In the genomic region with DNA sequence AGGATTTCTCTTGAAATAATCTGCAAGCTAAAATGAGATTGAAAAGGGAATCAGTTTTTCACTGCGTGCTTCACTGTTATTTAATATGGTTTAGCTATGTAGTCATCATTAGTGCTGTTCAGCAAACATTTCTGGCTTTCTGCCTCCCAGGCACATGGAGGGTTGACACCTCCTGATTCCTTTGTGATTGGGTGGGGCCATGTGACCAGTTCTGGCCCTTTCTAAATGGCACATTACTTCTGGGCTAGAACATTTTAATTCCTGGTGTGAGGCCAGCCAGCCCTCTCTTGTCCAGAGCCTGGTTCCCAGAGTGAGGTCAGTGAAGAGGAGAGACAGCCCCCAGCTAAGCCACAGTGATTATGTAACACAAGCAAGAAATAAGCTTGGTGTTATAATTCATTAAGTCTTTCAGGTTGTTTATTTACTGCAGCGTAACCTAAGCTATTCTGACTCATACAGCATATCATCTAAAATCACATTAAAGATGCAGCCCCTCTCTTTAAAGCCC, we compare ENCODE assay signal across 9 cellular contexts. TPM values are rescaled to one million over a fixed set of nuclear protein-coding genes. Genes with fewer than 3 reads are reported as not detected.
DNase-seq lines count a peak whose midpoint lies in the region; ATAC-seq and TF ChIP-seq lines count a peak whose summit lies in the region.
"Had no signal": no experiment of that assay in that cellular context is flagged by ENCODE, and none has a peak within 500 bp of the region (broad histone marks: within the 10 kb centered on the region; RNA-seq: fewer than 3 reads in every experiment).

No MANE protein-coding gene starts in this region.

- H3K27ac Mint-ChIP-seq in activated CD4-positive, alpha-beta T cell treated with anti-CD3 and anti-CD28 coated beads, Interleukin-2, amount 10 ng/mL, durations not matched to agents 7 days and 5 days, result no peak overlapping the region
- H3K27ac Mint-ChIP-seq in stimulated activated memory B cell treated with anti-CD40 and anti-IgM and Interleukin-4, amounts not matched to agents 10 μg/mL and 1 μg/mL and 100 μg/mL, for 72 hours, result no peak overlapping the region

- no peak overlapping the region for H3K27ac ChIP-seq in substantia nigra (ENCODE audit: low read depth, low read length, poor library complexity, severe bottlenecking)

- CTCF ChIA-PET in activated CD4-positive, alpha-beta T cell treated with anti-CD3 and anti-CD28 coated beads, Interleukin-2, amount 10 ng/mL, durations not matched to agents 7 days and 5 days (lab: Charles Lee), result interaction anchor here (0.5 to 1.1 kb wide), 5 partner anchors 32 to 404 kb away, joined by 3 to 5 read pairs (median 3); no protein-coding TSS in a partner anchor

- POLR2A ChIA-PET in activated CD4-positive, alpha-beta T cell treated with anti-CD3 and anti-CD28 coated beads, Interleukin-2, amount 10 ng/mL, durations not matched to agents 7 days and 5 days (lab: Charles Lee), result no interaction called here

- no peak overlapping the region for H3K4me3 ChIP-seq in astrocyte of the spinal cord (ENCODE audit: low read depth, low read length)

- no peaks in the 10 kb centered on the region for H3K27me3 Mint-ChIP-seq in activated CD4-positive, alpha-beta T cell treated with anti-CD3 and anti-CD28 coated beads, Interleukin-2, amount 10 ng/mL, durations not matched to agents 7 days and 5 days
- peaks cover 14% of the 10 kb centered on the region for H3K27me3 Mint-ChIP-seq in stimulated activated memory B cell treated with anti-CD40 and anti-IgM and Interleukin-4, amounts not matched to agents 10 μg/mL and 1 μg/mL and 100 μg/mL, for 72 hours

- ATAC-seq in HG02870 (IDR thresholded peaks at IDR 0.05; ENCODE audit: unreplicated experiment), result no peak
- no peak for ATAC-seq in stimulated activated memory B cell treated with anti-CD40 and anti-IgM and Interleukin-4, amounts not matched to agents 10 μg/mL and 1 μg/mL and 100 μg/mL, for 72 hours

- H3K4me3 Mint-ChIP-seq in activated CD4-positive, alpha-beta T cell treated with anti-CD3 and anti-CD28 coated beads, Interleukin-2, amount 10 ng/mL, durations not matched to agents 7 days and 5 days, result no peak overlapping the region
- H3K4me3 Mint-ChIP-seq in stimulated activated memory B cell treated with anti-CD40 and anti-IgM and Interleukin-4, amounts not matched to agents 10 μg/mL and 1 μg/mL and 100 μg/mL, for 72 hours, result no peak overlapping the region

- DNase-seq in HT1080 (ENCODE audit: low read depth), result peak; percentile 72
- peak; percentile 71 for DNase-seq in astrocyte of the spinal cord (ENCODE audit: low read depth, low spot score)
- DNase-seq in iPS-NIHi11 (ENCODE audit: low spot score), result peak; percentile 37
- DNase-seq in substantia nigra (lab: John Stamatoyannopoulos, UW), result peak in 39 of 49 donors; percentile 13 to 82 (median 60)
- DNase-seq in activated CD4-positive, alpha-beta T cell treated with anti-CD3 and anti-CD28 coated beads, Interleukin-2, amount 10 ng/mL, durations not matched to agents 7 days and 5 days, result no peak
- no peak for DNase-seq in HuH-7.5 (ENCODE audit: low spot score)
- DNase-seq: effector CD4-positive, alpha-beta T cell had no signal

- TF ChIP-seq CTCF in astrocyte of the spinal cord (IDR thresholded peaks at IDR 0.05; ENCODE audit: low read depth, low read length), result no peak

- peaks cover 4% of the 10 kb centered on the region for H3K4me1 Mint-ChIP-seq in activated CD4-positive, alpha-beta T cell treated with anti-CD3 and anti-CD28 coated beads, Interleukin-2, amount 10 ng/mL, durations not matched to agents 7 days and 5 days
- no peaks in the 10 kb centered on the region for H3K4me1 Mint-ChIP-seq in stimulated activated memory B cell treated with anti-CD40 and anti-IgM and Interleukin-4, amounts not matched to agents 10 μg/mL and 1 μg/mL and 100 μg/mL, for 72 hours

- in situ Hi-C loops in astrocyte of the spinal cord (cut with HindIII; ENCODE audit: low sequenced_read_pairs), result no loop called here

- H3K9me3 Mint-ChIP-seq in activated CD4-positive, alpha-beta T cell treated with anti-CD3 and anti-CD28 coated beads, Interleukin-2, amount 10 ng/mL, durations not matched to agents 7 days and 5 days, result peaks cover 2% of the 10 kb centered on the region
- H3K9me3 Mint-ChIP-seq in stimulated activated memory B cell treated with anti-CD40 and anti-IgM and Interleukin-4, amounts not matched to agents 10 μg/mL and 1 μg/mL and 100 μg/mL, for 72 hours, result peaks cover 6% of the 10 kb centered on the region

- no peaks in the 10 kb centered on the region for H3K36me3 Mint-ChIP-seq in activated CD4-positive, alpha-beta T cell treated with anti-CD3 and anti-CD28 coated beads, Interleukin-2, amount 10 ng/mL, durations not matched to agents 7 days and 5 days (ENCODE audit: low read depth)
- no peaks in the 10 kb centered on the region for H3K36me3 Mint-ChIP-seq in stimulated activated memory B cell treated with anti-CD40 and anti-IgM and Interleukin-4, amounts not matched to agents 10 μg/mL and 1 μg/mL and 100 μg/mL, for 72 hours

RNA-seq across cellular contexts. Expression of a gene that starts 17.4 kb away (rescaled TPM):
- total RNA-seq in HT1080 (2014; rRNA removed; shearing (Covaris generic)), result 0.20 and 0.82 TPM in 2 replicates
- polyA plus RNA-seq in HT1080 (2015; cell fraction: cytosol; rRNA removed), result 1.2 and 1.5 TPM in 2 replicates
- polyA plus RNA-seq in HT1080 (2015; cell fraction: nucleus; rRNA removed), result 1.7 and 5.3 TPM in 2 replicates
- not detected for total RNA-seq in activated CD4-positive, alpha-beta T cell treated with anti-CD3 and anti-CD28 coated beads, Interleukin-2, amount 10 ng/mL, durations not matched to agents 7 days and 5 days

RNA-seq across cellular contexts. Expression of a gene that starts 30.5 kb away (rescaled TPM):
- total RNA-seq in HT1080 (2014; rRNA removed; shearing (Covaris generic)), result not detected in 2 replicates
- polyA plus RNA-seq in HT1080 (2015; cell fraction: cytosol; rRNA removed), result 0.02 TPM in 1 of 2 replicates, not detected in the other
- 0.15 TPM in 1 of 2 replicates, not detected in the other for polyA plus RNA-seq in HT1080 (2015; cell fraction: nucleus; rRNA removed)
- not detected for total RNA-seq in activated CD4-positive, alpha-beta T cell treated with anti-CD3 and anti-CD28 coated beads, Interleukin-2, amount 10 ng/mL, durations not matched to agents 7 days and 5 days

RNA-seq across cellular contexts. Expression of a gene that starts 37.4 kb away (rescaled TPM):
- total RNA-seq in HT1080 (2014; rRNA removed; shearing (Covaris generic)), result 84.9 and 92.9 TPM in 2 replicates
- 54.5 TPM in 2 replicates for polyA plus RNA-seq in HT1080 (2015; cell fraction: cytosol; rRNA removed)
- polyA plus RNA-seq in HT1080 (2015; cell fraction: nucleus; rRNA removed), result 105 and 113 TPM in 2 replicates
- total RNA-seq in activated CD4-positive, alpha-beta T cell treated with anti-CD3 and anti-CD28 coated beads, Interleukin-2, amount 10 ng/mL, durations not matched to agents 7 days and 5 days, result 10 to 100 TPM; 69.6 to 72.2 TPM

Comparison
In these comparisons a context has a peak if more than half of its experiments do, and no peak if none do; other contexts are left out.
1. DNase-seq: peak in HT1080 (single experiment), astrocyte of the spinal cord (single experiment), iPS-NIHi11 (single experiment) and substantia nigra (39 of 49); none in activated CD4-positive, alpha-beta T cell treated with anti-CD3 and anti-CD28 coated beads, Interleukin-2, amount 10 ng/mL, durations not matched to agents 7 days and 5 days (single experiment) and HuH-7.5 (single experiment).